Comparison of ENCODE assay signal across 1 cellular context in genomic region chr6:53236241-53236640, GRCh38.
TF ChIP-seq lines count a peak whose summit lies in the region.

No MANE protein-coding gene starts in this region.

TF ChIP-seq in GM12878, 131 proteins besides CTCF, POLR2A, EP300 and RAD21 (continued from another document):
- TF ChIP-seq HSF1 (IDR thresholded peaks at IDR 0.05; ENCODE audit: low read depth, low read length) = no peak
- TF ChIP-seq KAT2A (conservative IDR thresholded peaks at IDR 0.05; ENCODE audit: control insufficient read depth, low read depth, low read length) = no peak
- TF ChIP-seq PAX5 (IDR thresholded peaks at IDR 0.05; ENCODE audit: borderline replicate concordance, low read depth, low read length) = no peak
- no peak for TF ChIP-seq RELA (IDR thresholded peaks at IDR 0.05; ENCODE audit: borderline replicate concordance, partially characterized antibody)
- no peak for TF ChIP-seq MEF2A (IDR thresholded peaks at IDR 0.05; ENCODE audit: insufficient read depth, low read depth, low read length)
- TF ChIP-seq NBN (IDR thresholded peaks at IDR 0.05) = no peak
- no peak for TF ChIP-seq RB1 (IDR thresholded peaks at IDR 0.05; ENCODE audit: borderline replicate concordance)
- no peak for TF ChIP-seq CUX1 (IDR thresholded peaks at IDR 0.05; ENCODE audit: insufficient replicate concordance, low read depth, low read length)
- no peak for TF ChIP-seq TCF3 (IDR thresholded peaks at IDR 0.05; ENCODE audit: borderline replicate concordance, insufficient read depth, low read depth, low read length)
- no peak for TF ChIP-seq TCF12 (IDR thresholded peaks at IDR 0.05; ENCODE audit: low read depth, low read length)
- TF ChIP-seq KDM1A (IDR thresholded peaks at IDR 0.05; ENCODE audit: borderline replicate concordance) = no peak
- TF ChIP-seq BHLHE40 (IDR thresholded peaks at IDR 0.05; ENCODE audit: borderline replicate concordance in 1 of 2, low read depth in 2 of 2, low read length in 1 of 2) = no peak
- TF ChIP-seq SREBF1 (IDR thresholded peaks at IDR 0.05; ENCODE audit: low read length) = no peak
- peak; percentile 10 for TF ChIP-seq BCL3 (IDR thresholded peaks at IDR 0.05; ENCODE audit: borderline replicate concordance, insufficient read depth, low read depth, low read length, poor library complexity, severe bottlenecking)
- no peak for TF ChIP-seq RELB (IDR thresholded peaks at IDR 0.05; ENCODE audit: low read depth)
- no peak for TF ChIP-seq ZBTB40 (IDR thresholded peaks at IDR 0.05; ENCODE audit: borderline replicate concordance)
- TF ChIP-seq DPF2 (IDR thresholded peaks at IDR 0.05) = no peak
- no peak for TF ChIP-seq GABPA (IDR thresholded peaks at IDR 0.05; ENCODE audit: low read depth)
- no peak for TF ChIP-seq RCOR1 (conservative IDR thresholded peaks at IDR 0.05; ENCODE audit: low read depth, low read length)
- no peak for TF ChIP-seq SMAD5 (IDR thresholded peaks at IDR 0.05; ENCODE audit: low read depth)
- peak; percentile 58 for TF ChIP-seq NFIC (IDR thresholded peaks at IDR 0.05; ENCODE audit: low read depth, low read length)
- TF ChIP-seq POLR2AphosphoS2 (IDR thresholded peaks at IDR 0.05; ENCODE audit: low read depth, low read length) = no peak
- peak; percentile 71 for TF ChIP-seq RUNX3 (IDR thresholded peaks at IDR 0.05; ENCODE audit: low read length)
- no peak for TF ChIP-seq SIN3A (IDR thresholded peaks at IDR 0.05; ENCODE audit: low read depth, low read length)
- TF ChIP-seq IKZF2 (IDR thresholded peaks at IDR 0.05) = peak; percentile 10 to 36; a peak in 3 of 4 replicates
- TF ChIP-seq JUND (IDR thresholded peaks at IDR 0.05; ENCODE audit: low read depth, low read length) = no peak
- no peak for TF ChIP-seq CHD4 (IDR thresholded peaks at IDR 0.05)
- no peak for TF ChIP-seq YY1 (IDR thresholded peaks at IDR 0.05; ENCODE audit: low read depth, low read length)
- no peak for TF ChIP-seq ZNF592 (IDR thresholded peaks at IDR 0.05)
- TF ChIP-seq ZNF217 (IDR thresholded peaks at IDR 0.05) = no peak
- TF ChIP-seq MXI1 (IDR thresholded peaks at IDR 0.05; ENCODE audit: low read depth, low read length) = no peak
- TF ChIP-seq ESRRA (IDR thresholded peaks at IDR 0.05; ENCODE audit: low read length) = no peak
- no peak for TF ChIP-seq RBBP5 (conservative IDR thresholded peaks at IDR 0.05)
- TF ChIP-seq HCFC1 (IDR thresholded peaks at IDR 0.05; ENCODE audit: low read length) = no peak
- no peak for TF ChIP-seq PBX3 (IDR thresholded peaks at IDR 0.05; ENCODE audit: insufficient replicate concordance, low read depth, low read length)
- TF ChIP-seq CHD2 (IDR thresholded peaks at IDR 0.05; ENCODE audit: borderline replicate concordance, low read depth, low read length) = no peak
- no peak for TF ChIP-seq CREM (IDR thresholded peaks at IDR 0.05; ENCODE audit: low read depth)
- peak; percentile 34 for TF ChIP-seq SKIL (IDR thresholded peaks at IDR 0.05; ENCODE audit: low read depth, poor library complexity, severe bottlenecking)
